Comparison of ENCODE assay signal across 16 cellular contexts in genomic region chr1:212218065-212218464, GRCh38.
DNase-seq lines count a peak whose midpoint lies in the region; ATAC-seq and TF ChIP-seq lines count a peak whose summit lies in the region.
"Had no signal": no experiment of that assay in that cellular context is flagged by ENCODE, and none has a peak within 500 bp of the region (broad histone marks: within the 10 kb centered on the region; RNA-seq: fewer than 3 reads in every experiment).

No MANE protein-coding gene starts in this region.

- H3K4me3 Mint-ChIP-seq in activated naive CD8-positive, alpha-beta T cell treated with anti-CD3 and anti-CD28 coated beads for 36 hours: no peak overlapping the region
- no peak overlapping the region for H3K4me3 Mint-ChIP-seq in activated naive CD8-positive, alpha-beta T cell treated with anti-CD3 and anti-CD28 coated beads, Interleukin-2, amount 50 U/mL, for 24 hours
- H3K4me3 Mint-ChIP-seq in nephron: no peak overlapping the region

- intact Hi-C loops in vagina (cut with DNase I): no loop called here

- TF ChIP-seq POLR2A in vagina (IDR thresholded peaks at IDR 0.05): no peak

- H3K27ac Mint-ChIP-seq in activated naive CD8-positive, alpha-beta T cell treated with anti-CD3 and anti-CD28 coated beads for 36 hours: peak overlapping the region; percentile 47
- H3K27ac Mint-ChIP-seq in activated naive CD8-positive, alpha-beta T cell treated with anti-CD3 and anti-CD28 coated beads, Interleukin-2, amount 50 U/mL, for 24 hours: no peak overlapping the region
- H3K27ac Mint-ChIP-seq in nephron: peak overlapping the region in 2 of 3 experiments; percentile 22 to 55

- DNase-seq in activated naive CD8-positive, alpha-beta T cell treated with anti-CD3 and anti-CD28 coated beads for 36 hours: no peak
- DNase-seq in activated naive CD8-positive, alpha-beta T cell treated with anti-CD3 and anti-CD28 coated beads, Interleukin-2, amount 50 U/mL, for 24 hours: no peak
- DNase-seq in vagina (ENCODE audit: extremely low spot score in 2 of 2): no peak
- DNase-seq in stimulated activated CD4-positive, alpha-beta T cell treated with anti-CD3 and anti-CD28 coated beads, Interleukin-1b, Interleukin-23, amount 100 ng/mL, for 48 hours: no peak
- DNase-seq: DMS79 treated with DMSO at 0.1 percent for 48 hours, GDM1, GOT3, IMR-90, NCI-H2029 treated with DMSO at 0.1 percent for 48 hours, NCI-H510A treated with DMSO at 0.1 percent for 48 hours, SJCRH30 had no signal

- H3K36me3 ChIP-seq in vagina: no peaks in the 10 kb centered on the region
- H3K36me3 ChIP-seq: SJCRH30 had no signal

- 50 to 66% (median 59%) methylated on average over 4 of the region's 4 CpGs for WGBS in adipose tissue, 3 donors

- H3K27me3 ChIP-seq in vagina: no peaks in the 10 kb centered on the region
- H3K27me3 ChIP-seq: SJCRH30 had no signal

- H3K9me3 Mint-ChIP-seq in activated naive CD8-positive, alpha-beta T cell treated with anti-CD3 and anti-CD28 coated beads for 36 hours: no peaks in the 10 kb centered on the region
- H3K9me3 Mint-ChIP-seq in activated naive CD8-positive, alpha-beta T cell treated with anti-CD3 and anti-CD28 coated beads, Interleukin-2, amount 50 U/mL, for 24 hours: no peaks in the 10 kb centered on the region
- H3K9me3 Mint-ChIP-seq in nephron: no peaks in the 10 kb centered on the region

- H3K27ac ChIP-seq in adipose tissue (ENCODE audit: low read depth, low read length): peak overlapping the region; percentile 26
- peak overlapping the region; percentile 10 for H3K27ac ChIP-seq in vagina
- H3K27ac ChIP-seq: RWPE1, SJCRH30 had no signal

- no peaks in the 10 kb centered on the region for H3K9me3 ChIP-seq in vagina
- H3K9me3 ChIP-seq: SJCRH30 had no signal

- no peak overlapping the region for H3K4me3 ChIP-seq in vagina
- H3K4me3 ChIP-seq: SJCRH30 had no signal

- no peaks in the 10 kb centered on the region for H3K4me1 ChIP-seq in vagina

- ATAC-seq in activated naive CD8-positive, alpha-beta T cell treated with anti-CD3 and anti-CD28 coated beads, Interleukin-2, amount 50 U/mL, for 24 hours: no peak
- ATAC-seq in HG02623 (IDR thresholded peaks at IDR 0.05; ENCODE audit: unreplicated experiment) (no peak), GM21786 (IDR thresholded peaks at IDR 0.05; ENCODE audit: unreplicated experiment) (no peak)

- H3K27me3 Mint-ChIP-seq in activated naive CD8-positive, alpha-beta T cell treated with anti-CD3 and anti-CD28 coated beads for 36 hours: no peaks in the 10 kb centered on the region
- no peaks in the 10 kb centered on the region for H3K27me3 Mint-ChIP-seq in activated naive CD8-positive, alpha-beta T cell treated with anti-CD3 and anti-CD28 coated beads, Interleukin-2, amount 50 U/mL, for 24 hours
- peaks cover 20% of the 10 kb centered on the region for H3K27me3 Mint-ChIP-seq in nephron (ENCODE audit: low read depth)

- H3K36me3 Mint-ChIP-seq in activated naive CD8-positive, alpha-beta T cell treated with anti-CD3 and anti-CD28 coated beads for 36 hours: no peaks in the 10 kb centered on the region
- no peaks in the 10 kb centered on the region for H3K36me3 Mint-ChIP-seq in activated naive CD8-positive, alpha-beta T cell treated with anti-CD3 and anti-CD28 coated beads, Interleukin-2, amount 50 U/mL, for 24 hours (ENCODE audit: low read depth)
- peaks cover 3% of the 10 kb centered on the region for H3K36me3 Mint-ChIP-seq in nephron (ENCODE audit: low read depth)

- TF ChIP-seq CTCF in nephron (IDR thresholded peaks at IDR 0.05; ENCODE audit: unreplicated experiment in 3 of 3): no peak
- TF ChIP-seq CTCF in vagina (IDR thresholded peaks at IDR 0.05): no peak

- peaks cover 19% of the 10 kb centered on the region for H3K4me1 Mint-ChIP-seq in activated naive CD8-positive, alpha-beta T cell treated with anti-CD3 and anti-CD28 coated beads for 36 hours
- peaks cover 17% of the 10 kb centered on the region for H3K4me1 Mint-ChIP-seq in activated naive CD8-positive, alpha-beta T cell treated with anti-CD3 and anti-CD28 coated beads, Interleukin-2, amount 50 U/mL, for 24 hours
- peaks cover 40% of the 10 kb centered on the region for H3K4me1 Mint-ChIP-seq in nephron
